9 cellular contexts compared by ENCODE assay signal in genomic region chr16:77599793-77600415, GRCh38.
A peak's percentile ranks its signal among the peaks of the same experiment; 100 is the strongest.
DNase-seq lines count a peak whose midpoint lies in the region; ATAC-seq, FAIRE-seq and TF ChIP-seq lines count a peak whose summit lies in the region.
"Had no signal": no experiment of that assay in that cellular context is flagged by ENCODE, and none has a peak within 500 bp of the region (broad histone marks: within the 10 kb centered on the region; RNA-seq: fewer than 3 reads in every experiment).

No MANE protein-coding gene starts in this region.

- intact Hi-C loops in Caco-2 (cut with micrococcal nuclease; ENCODE audit: unreplicated experiment), result loop anchor here (1.0 kb wide), 2 partner anchors 60 to 371 kb away; no protein-coding TSS in a partner anchor
- intact Hi-C loops in MCF 10A (cut with micrococcal nuclease), result loop anchor here (1.0 kb wide), 2 partner anchors 60 to 371 kb away; no protein-coding TSS in a partner anchor

- POLR2A ChIA-PET in Caco-2 (lab: Charles Lee), result no interaction called here
- POLR2A ChIA-PET in MCF 10A (lab: Yijun Ruan, JAX), result interaction anchor here (0.6 kb wide), 1 partner anchor 65 kb away, joined by 3 read pairs; no protein-coding TSS in a partner anchor

- H3K9me3 Mint-ChIP-seq in Caco-2 (ENCODE audit: unreplicated experiment) (no peaks in the 10 kb centered on the region), MCF 10A (ENCODE audit: unreplicated experiment) (no peaks in the 10 kb centered on the region), nephron progenitor cell (peaks cover 59% of the 10 kb centered on the region)

- FAIRE-seq in GM19239 (lab: Jason Lieb, UNC), result peak; percentile 21

- H3K4me1 Mint-ChIP-seq in Caco-2 (ENCODE audit: low read depth, unreplicated experiment), result no peaks in the 10 kb centered on the region
- peaks cover 6% of the 10 kb centered on the region for H3K4me1 Mint-ChIP-seq in MCF 10A (ENCODE audit: insufficient read depth, unreplicated experiment)
- H3K4me1 Mint-ChIP-seq in nephron progenitor cell, result peaks cover 6% of the 10 kb centered on the region
- H3K4me1 Mint-ChIP-seq: memory B cell had no signal

- ATAC-seq in GM18873 (IDR thresholded peaks at IDR 0.05; ENCODE audit: low FRiP score, unreplicated experiment), result no peak
- ATAC-seq in GM19023 (IDR thresholded peaks at IDR 0.05; ENCODE audit: unreplicated experiment), result no peak

- no peaks in the 10 kb centered on the region for H3K4me1 ChIP-seq in Caco-2

- H3K36me3 Mint-ChIP-seq in Caco-2 (ENCODE audit: insufficient read depth, unreplicated experiment) (no peaks in the 10 kb centered on the region), MCF 10A (ENCODE audit: insufficient read depth, unreplicated experiment) (no peaks in the 10 kb centered on the region), nephron progenitor cell (ENCODE audit: low read depth) (peaks cover 28% of the 10 kb centered on the region)
- H3K36me3 Mint-ChIP-seq: memory B cell had no signal

- no peaks in the 10 kb centered on the region for H3K36me3 ChIP-seq in Caco-2 (ENCODE audit: control insufficient read depth, insufficient read depth, low read length)

- TF ChIP-seq CTCF in Caco-2 (IDR thresholded peaks at IDR 0.05; ENCODE audit: insufficient read depth in 1 of 2, low read depth in 1 of 2, low read length in 1 of 2, severe bottlenecking in 1 of 2, unreplicated experiment in 1 of 2) (peak; percentile 82 to 97), MCF 10A (IDR thresholded peaks at IDR 0.05; ENCODE audit: unreplicated experiment) (peak; percentile 65), nephron progenitor cell (IDR thresholded peaks at IDR 0.05) (peak; percentile 45)

- no peak overlapping the region for H3K4me3 ChIP-seq in Caco-2 (ENCODE audit: low read depth, low read length)

- H3K27ac Mint-ChIP-seq in Caco-2 (ENCODE audit: unreplicated experiment), result no peak overlapping the region
- H3K27ac Mint-ChIP-seq in MCF 10A (ENCODE audit: low read depth, unreplicated experiment), result no peak overlapping the region
- H3K27ac Mint-ChIP-seq in nephron progenitor cell, result no peak overlapping the region
- H3K27ac Mint-ChIP-seq: memory B cell had no signal

- H3K9me3 ChIP-seq in Caco-2, result 0 out of 2 replicates have a peak, but pooled peaks cover 3% of the 10 kb centered on the region

- no peak overlapping the region for H3K4me3 Mint-ChIP-seq in Caco-2 (ENCODE audit: unreplicated experiment)
- H3K4me3 Mint-ChIP-seq in MCF 10A (ENCODE audit: unreplicated experiment), result no peak overlapping the region
- H3K4me3 Mint-ChIP-seq in nephron progenitor cell, result no peak overlapping the region
- H3K4me3 Mint-ChIP-seq: memory B cell had no signal

- no peaks in the 10 kb centered on the region for H3K27me3 ChIP-seq in Caco-2 (replicated peaks; ENCODE audit: control insufficient read depth, insufficient read depth, low read length)

- CTCF ChIA-PET in Caco-2 (lab: Charles Lee), result no interaction called here
- CTCF ChIA-PET in MCF 10A (lab: Yijun Ruan, JAX), result interaction anchor here (0.7 to 3.9 kb wide), 15 partner anchors 10 to 403 kb away, joined by 3 to 29 read pairs (median 5); no protein-coding TSS in a partner anchor

- H3K27me3 Mint-ChIP-seq in Caco-2 (ENCODE audit: insufficient read depth, unreplicated experiment), result peaks cover 30% of the 10 kb centered on the region
- peaks cover 30% of the 10 kb centered on the region for H3K27me3 Mint-ChIP-seq in MCF 10A (ENCODE audit: insufficient read depth, unreplicated experiment)
- peaks cover 20% of the 10 kb centered on the region for H3K27me3 Mint-ChIP-seq in nephron progenitor cell (ENCODE audit: low read depth, poor library complexity)

- no TSS peak for BruUV-seq in Caco-2 (replicated peaks; lab: Mats Ljungman, UMichigan)
- BruUV-seq in MCF 10A (replicated peaks; lab: Mats Ljungman, UMichigan), result no TSS peak

- DNase-seq in Caco-2, result peak; percentile 50 to 58
- DNase-seq in GM19239 (ENCODE audit: insufficient read length, low spot score), result peak; percentile 10
- peak; percentile 15 for DNase-seq in NCI-H2227 (lab: John Stamatoyannopoulos, UW; ENCODE audit: unreplicated experiment)
- DNase-seq in MCF 10A (ENCODE audit: unreplicated experiment), result peak; percentile 60
- DNase-seq in nephron progenitor cell, result peak; percentile 16
- no peak for DNase-seq in dedifferentiated amniotic fluid mesenchymal stem cell (ENCODE audit: extremely low spot score)
